11 cellular contexts compared by ENCODE assay signal in genomic region chr14:51738754-51739153, GRCh38.
DNase-seq lines count a peak whose midpoint lies in the region; ATAC-seq and TF ChIP-seq lines count a peak whose summit lies in the region.
"Had no signal": no experiment of that assay in that cellular context is flagged by ENCODE, and none has a peak within 500 bp of the region (broad histone marks: within the 10 kb centered on the region; RNA-seq: fewer than 3 reads in every experiment).

No MANE protein-coding gene starts in this region.

- H3K27me3 Mint-ChIP-seq in stimulated activated memory B cell treated with anti-CD40 and anti-IgM and Interleukin-4, amounts not matched to agents 10 μg/mL and 1 μg/mL and 100 μg/mL, for 72 hours, result peaks cover 28% of the 10 kb centered on the region

- no peaks in the 10 kb centered on the region for H3K9me3 Mint-ChIP-seq in stimulated activated memory B cell treated with anti-CD40 and anti-IgM and Interleukin-4, amounts not matched to agents 10 μg/mL and 1 μg/mL and 100 μg/mL, for 72 hours
- H3K9me3 Mint-ChIP-seq: T-helper 1 cell treated with Interleukin-12 subunit alpha and Interleukin-12 subunit beta and Interleukin-4 antibody, amounts not matched to agents 30 μg/mL and 1 μg/mL, for 36 hours had no signal

- no peak overlapping the region for H3K4me3 ChIP-seq in colonic mucosa

- H3K9me3 ChIP-seq in colonic mucosa, result no peaks in the 10 kb centered on the region

- no peaks in the 10 kb centered on the region for H3K36me3 ChIP-seq in colonic mucosa

- intact Hi-C loops in colonic mucosa (cut with DNase I), result no loop called here

- TF ChIP-seq CTCF in GM13976 (IDR thresholded peaks at IDR 0.05; ENCODE audit: borderline replicate concordance, control extremely low read depth, extremely low read depth, insufficient read depth, missing control alignments) (no peak), colonic mucosa (IDR thresholded peaks at IDR 0.05) (no peak)

- H3K27me3 ChIP-seq in colonic mucosa, result no peaks in the 10 kb centered on the region

- H3K4me1 Mint-ChIP-seq in stimulated activated memory B cell treated with anti-CD40 and anti-IgM and Interleukin-4, amounts not matched to agents 10 μg/mL and 1 μg/mL and 100 μg/mL, for 72 hours, result peaks cover 12% of the 10 kb centered on the region

- H3K36me3 Mint-ChIP-seq in stimulated activated memory B cell treated with anti-CD40 and anti-IgM and Interleukin-4, amounts not matched to agents 10 μg/mL and 1 μg/mL and 100 μg/mL, for 72 hours, result no peaks in the 10 kb centered on the region

- no peak overlapping the region for H3K27ac ChIP-seq in colonic mucosa

- no peak overlapping the region for H3K9ac ChIP-seq in colonic mucosa (ENCODE audit: low read depth in 2 of 2, low read length in 2 of 2)

- H3K4me3 Mint-ChIP-seq in stimulated activated memory B cell treated with anti-CD40 and anti-IgM and Interleukin-4, amounts not matched to agents 10 μg/mL and 1 μg/mL and 100 μg/mL, for 72 hours, result no peak overlapping the region
- H3K4me3 Mint-ChIP-seq: T-helper 1 cell treated with Interleukin-12 subunit alpha and Interleukin-12 subunit beta and Interleukin-4 antibody, amounts not matched to agents 30 μg/mL and 1 μg/mL, for 36 hours had no signal

- in situ Hi-C loops in GM13976 (cut with MboI; ENCODE audit: low sequenced_read_pairs, unreplicated experiment), result no loop called here

- peak; percentile 24 for DNase-seq in NCI-H748 (lab: John Stamatoyannopoulos, UW; ENCODE audit: unreplicated experiment)
- DNase-seq in NCI-H748 treated with DMSO at 0.1 percent for 48 hours (lab: John Stamatoyannopoulos, UW), result no peak
- DNase-seq in NCI-H69 (lab: John Stamatoyannopoulos, UW), result peak; percentile 98
- DNase-seq in GM13976 (ENCODE audit: low spot score), result no peak
- no peak for DNase-seq in effector CD8-positive, alpha-beta T cell (lab: John Stamatoyannopoulos, UW)
- no peak for DNase-seq in colonic mucosa
- DNase-seq: activated naive CD4-positive, alpha-beta T cell treated with anti-CD3 and anti-CD28 coated beads, Interleukin-2, amount 50 U/mL, for 16 hours; mammary epithelial cell had no signal

- no peak overlapping the region for H3K27ac Mint-ChIP-seq in stimulated activated memory B cell treated with anti-CD40 and anti-IgM and Interleukin-4, amounts not matched to agents 10 μg/mL and 1 μg/mL and 100 μg/mL, for 72 hours
- H3K27ac Mint-ChIP-seq: T-helper 1 cell treated with Interleukin-12 subunit alpha and Interleukin-12 subunit beta and Interleukin-4 antibody, amounts not matched to agents 30 μg/mL and 1 μg/mL, for 36 hours had no signal

- ATAC-seq in HG02759 (IDR thresholded peaks at IDR 0.05; ENCODE audit: unreplicated experiment), result peak; percentile 97
- peak; percentile 71 for ATAC-seq in stimulated activated memory B cell treated with anti-CD40 and anti-IgM and Interleukin-4, amounts not matched to agents 10 μg/mL and 1 μg/mL and 100 μg/mL, for 72 hours

- H3K4me1 ChIP-seq in colonic mucosa, result no peaks in the 10 kb centered on the region

Comparison
In these comparisons a context has a peak if more than half of its experiments do, and no peak if none do; other contexts are left out.
1. DNase-seq: peak in NCI-H748 (single experiment) and NCI-H69 (single experiment); none in NCI-H748 treated with DMSO at 0.1 percent for 48 hours (single experiment), GM13976 (single experiment), effector CD8-positive, alpha-beta T cell (single experiment) and colonic mucosa (single experiment).